Comparison of ENCODE assay signal across 8 cellular contexts in the genomic region with DNA sequence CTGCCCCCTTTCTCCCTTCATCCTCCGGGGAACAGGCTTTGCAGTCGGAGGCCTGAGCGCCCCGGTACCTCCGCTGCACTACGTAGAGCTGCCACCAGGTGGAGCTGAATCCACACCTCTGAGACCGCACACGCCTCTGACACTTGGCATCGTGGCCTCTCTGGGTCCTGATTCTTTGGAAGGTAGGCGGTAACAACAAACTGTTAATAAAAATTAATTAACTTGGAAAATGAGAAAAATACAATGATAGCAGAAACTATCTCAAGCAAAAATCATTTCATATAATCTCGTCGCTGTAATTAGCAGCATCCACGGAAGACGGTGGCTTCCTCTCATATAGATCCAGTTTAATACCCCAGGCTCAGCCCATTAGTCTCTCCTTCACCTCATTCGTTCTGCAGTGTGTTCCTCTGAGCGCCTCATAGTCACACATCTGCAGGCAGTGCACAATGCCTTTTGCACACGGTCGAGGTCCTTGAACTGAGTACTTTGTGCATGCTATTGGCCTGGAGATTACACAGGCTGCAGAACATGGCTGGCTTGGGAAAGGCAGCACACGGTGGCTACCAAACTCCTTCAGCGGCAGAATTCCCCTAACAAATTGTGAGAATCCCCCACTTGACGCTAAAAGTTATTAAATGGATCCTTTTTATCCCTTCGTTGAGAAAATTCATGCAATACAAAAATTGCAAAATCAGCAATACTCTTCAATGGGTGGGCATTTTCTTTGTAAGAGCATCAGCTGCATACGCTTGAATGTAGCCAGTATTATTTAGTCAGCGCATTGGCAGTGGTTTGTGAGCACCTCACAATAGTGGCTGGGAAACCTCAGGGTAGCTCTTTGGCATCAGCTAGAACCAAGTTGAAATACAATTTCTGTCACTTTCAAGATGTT. TPM values are rescaled to one million over a fixed set of nuclear protein-coding genes. Genes with fewer than 3 reads are reported as not detected.
DNase-seq lines count a peak whose midpoint lies in the region; ATAC-seq and FAIRE-seq lines count a peak whose summit lies in the region.

No MANE protein-coding gene starts in this region.

- no peaks in the 10 kb centered on the region for H3K9me3 ChIP-seq in SJCRH30 (replicated peaks)

- no peak for FAIRE-seq in urothelium cell line (lab: Jason Lieb, UNC)

- no peak overlapping the region for H3K27ac ChIP-seq in SJCRH30

- H3K36me3 ChIP-seq in SJCRH30 = no peaks in the 10 kb centered on the region

- peak; percentile 88 for ATAC-seq in GM21723 (IDR thresholded peaks at IDR 0.05; ENCODE audit: unreplicated experiment)

- no peaks in the 10 kb centered on the region for H3K4me1 ChIP-seq in SJCRH30

- in situ Hi-C loops in KBM-7 (cut with MboI; ENCODE audit: low pct_unique_long_range_greater_than_20kb, low sequenced_read_pairs) = no loop called here

- no peak overlapping the region for H3K4me3 ChIP-seq in SJCRH30

- no peaks in the 10 kb centered on the region for H3K27me3 ChIP-seq in SJCRH30

- peak; percentile 86 for DNase-seq in GM03348 (ENCODE audit: low spot score)
- peak; percentile 86 for DNase-seq in KBM-7
- DNase-seq in SJCRH30 = peak; percentile 58 to 83
- peak; percentile 56 to 79 (median 76) for DNase-seq in activated naive CD4-positive, alpha-beta T cell (lab: John Stamatoyannopoulos, UW)
- peak; percentile 58 for DNase-seq in glomerular visceral epithelial cell (ENCODE audit: extremely low spot score)
- DNase-seq in pons (ENCODE audit: low spot score) = peak; percentile 72
- DNase-seq in urothelium cell line (ENCODE audit: low spot score) = peak; percentile 69

RNA-seq across cellular contexts. Expression of a gene that starts 18.7 kb away (rescaled TPM):
- total RNA-seq in SJCRH30 (2014; rRNA removed; shearing (Covaris generic)) = not detected in 2 replicates

RNA-seq across cellular contexts. Expression of a gene that starts 43.9 kb away (rescaled TPM):
- not detected in 2 replicates for total RNA-seq in SJCRH30 (2014; rRNA removed; shearing (Covaris generic))

RNA-seq across cellular contexts. Expression of a gene that starts 46.1 kb away (rescaled TPM):
- 0.08 and 0.69 TPM in 2 replicates for total RNA-seq in SJCRH30 (2014; rRNA removed; shearing (Covaris generic))
